Comparison of ENCODE assay signal across 8 cellular contexts in the genomic region with DNA sequence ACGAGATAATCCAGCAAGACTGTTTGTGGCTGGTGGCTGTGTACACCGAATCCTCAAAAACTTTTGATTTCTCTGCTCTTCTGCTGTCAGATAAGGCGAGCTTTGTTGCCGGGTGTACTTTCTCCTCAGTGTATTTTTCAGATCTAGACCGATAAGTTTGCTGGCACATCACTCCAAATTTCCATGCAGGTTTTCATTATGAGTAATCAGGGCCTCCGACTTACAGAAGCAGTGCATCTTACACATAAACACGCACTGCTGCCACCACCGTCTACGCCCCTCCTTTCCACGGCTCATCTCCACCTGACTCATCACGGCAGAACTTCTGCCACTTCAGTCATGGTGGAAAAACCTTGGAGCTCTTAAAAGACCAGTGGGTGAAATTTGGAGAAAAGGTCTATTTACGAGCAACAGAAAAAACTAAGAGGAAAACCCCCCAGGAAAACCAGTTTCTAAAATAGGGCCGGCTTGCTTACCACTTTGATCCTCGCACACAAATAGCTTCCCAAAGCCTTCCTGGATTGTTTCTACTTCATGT. TPM values are rescaled to one million over a fixed set of nuclear protein-coding genes. Genes with fewer than 3 reads are reported as not detected.
DNase-seq lines count a peak whose midpoint lies in the region; ATAC-seq and TF ChIP-seq lines count a peak whose summit lies in the region.

No MANE protein-coding gene starts in this region.

- H3K27ac ChIP-seq in CD8-positive, alpha-beta memory T cell (ENCODE audit: low read depth, low read length): no peak overlapping the region
- H3K27ac ChIP-seq in SK-N-MC: 0 out of 2 replicates have a peak overlapping the region, but pooled peaks have one; percentile 37
- H3K27ac ChIP-seq in adrenal gland: peak overlapping the region; percentile 19 to 89 (median 66)
- no peak overlapping the region for H3K27ac ChIP-seq in ascending aorta

- intact Hi-C loops in adrenal gland (cut with DNase I) (loop anchor here (5.0 to 10.0 kb wide), 2 partner anchors 45 to 48 kb away; partner anchors contain the start of gene C2CD2 (in 1 of the 2)), left colon (cut with DNase I, micrococcal nuclease) (no loop called here), ascending aorta (cut with DNase I) (no loop called here)

- 41 to 63% (median 54%) methylated on average over 14 of the region's 14 CpGs for WGBS in adrenal gland, 4 donors

- TF ChIP-seq CTCF in adrenal gland (IDR thresholded peaks at IDR 0.05) (no peak), ascending aorta (IDR thresholded peaks at IDR 0.05) (no peak)

- peak; percentile 55 for ATAC-seq in GM21737 (IDR thresholded peaks at IDR 0.05; ENCODE audit: unreplicated experiment)
- ATAC-seq in left colon: no peak

- no peak overlapping the region for H3K4me3 ChIP-seq in CD8-positive, alpha-beta memory T cell (ENCODE audit: low read length)
- H3K4me3 ChIP-seq in SK-N-MC (no peak overlapping the region), adrenal gland (no peak overlapping the region), ascending aorta (no peak overlapping the region)

- no peaks in the 10 kb centered on the region for H3K27me3 ChIP-seq in CD8-positive, alpha-beta memory T cell (ENCODE audit: insufficient read depth, low read length, poor library complexity, severe bottlenecking)
- H3K27me3 ChIP-seq in adrenal gland: no peaks in the 10 kb centered on the region
- no peaks in the 10 kb centered on the region for H3K27me3 ChIP-seq in ascending aorta

- no peak overlapping the region for H3K9ac ChIP-seq in SK-N-MC (ENCODE audit: insufficient read length)

- POLR2A ChIA-PET in CD8-positive, alpha-beta memory T cell (lab: Charles Lee): no interaction called here

- TF ChIP-seq POLR2A in adrenal gland (IDR thresholded peaks at IDR 0.05): peak in 1 of 2 donors; percentile 59

- H3K4me1 Mint-ChIP-seq in CD8-positive, alpha-beta memory T cell: peaks cover 16 to 46% (median 37%) of the 10 kb centered on the region in 3 donors

- H3K9me3 Mint-ChIP-seq in CD8-positive, alpha-beta memory T cell: no peaks in the 10 kb centered on the region

- H3K9me3 ChIP-seq in CD8-positive, alpha-beta memory T cell (ENCODE audit: low read length): no peaks in the 10 kb centered on the region
- no peaks in the 10 kb centered on the region for H3K9me3 ChIP-seq in SK-N-MC (ENCODE audit: low read depth, low read length)
- no peaks in the 10 kb centered on the region for H3K9me3 ChIP-seq in adrenal gland (replicated peaks in 1 of 3)
- H3K9me3 ChIP-seq in ascending aorta: no peaks in the 10 kb centered on the region

- DNase-seq in CD8-positive, alpha-beta memory T cell: no peak
- DNase-seq in SK-N-MC (ENCODE audit: low read depth, low spot score) (no peak), adrenal gland (peak; percentile 75 to 90 (median 88)), left colon (no peak), Kasumi-1 (lab: John Stamatoyannopoulos, UW) (no peak), ascending aorta (ENCODE audit: low spot score in 2 of 2) (no peak)
- peak; percentile 88 for DNase-seq in stimulated activated CD4-positive, alpha-beta T cell treated with anti-CD3 and anti-CD28 coated beads, Interleukin-15, amount 100 ng/mL, for 24 hours

- peak overlapping the region in 3 of 7 donors; percentile 39 to 63 (median 49) for H3K4me3 Mint-ChIP-seq in CD8-positive, alpha-beta memory T cell

- H3K27ac Mint-ChIP-seq in CD8-positive, alpha-beta memory T cell: peak overlapping the region in 5 of 8 donors; percentile 17 to 83 (median 41)

- CTCF ChIA-PET in CD8-positive, alpha-beta memory T cell (lab: Charles Lee): interaction anchor here (1.9 kb wide), 1 partner anchor 105 kb away, joined by 7 read pairs; no protein-coding TSS in a partner anchor

- H3K36me3 ChIP-seq in CD8-positive, alpha-beta memory T cell (ENCODE audit: insufficient read depth, low read length): peaks cover 5% of the 10 kb centered on the region
- H3K36me3 ChIP-seq in SK-N-MC (ENCODE audit: insufficient read depth, low read length) (peaks cover 69% of the 10 kb centered on the region), adrenal gland (replicated peaks in 1 of 2) (no peaks in the 10 kb centered on the region), ascending aorta (peaks cover 0 to 18% of the 10 kb centered on the region in 2 donors)

- no peaks in the 10 kb centered on the region for H3K27me3 Mint-ChIP-seq in CD8-positive, alpha-beta memory T cell

- peaks cover 3 to 43% (median 20%) of the 10 kb centered on the region in 3 donors for H3K36me3 Mint-ChIP-seq in CD8-positive, alpha-beta memory T cell

- H3K4me1 ChIP-seq in CD8-positive, alpha-beta memory T cell (ENCODE audit: insufficient read depth, low read length): peaks cover 4% of the 10 kb centered on the region
- H3K4me1 ChIP-seq in adrenal gland (replicated peaks in 1 of 2) (peaks cover 11 to 18% of the 10 kb centered on the region in 2 donors), ascending aorta (peaks cover 0 to 3% of the 10 kb centered on the region in 2 donors)

RNA-seq across cellular contexts. Expression of gene ZBTB21, which starts 7.7 kb away (rescaled TPM):
- 10 to 100 TPM; 39.0 to 43.6 TPM for total RNA-seq in CD8-positive, alpha-beta memory T cell
- polyA plus RNA-seq in CD8-positive, alpha-beta memory T cell: 5.9 TPM
- 10 to 100 TPM; 11.0 to 39.1 (median 22.5) TPM for total RNA-seq in adrenal gland
- 10 to 100 TPM in 1 of 3 donors, 1 to 10 TPM in 2; 6.8 to 10.2 (median 7.6) TPM for polyA plus RNA-seq in adrenal gland
- total RNA-seq in left colon: 10 to 100 TPM; 15.1 to 15.2 TPM
- 11.1 TPM for total RNA-seq in ascending aorta

RNA-seq across cellular contexts. Expression of gene C2CD2, which starts 48.7 kb away (rescaled TPM):
- total RNA-seq in CD8-positive, alpha-beta memory T cell: 1 to 10 TPM; 4.3 to 5.0 TPM
- 2.3 TPM for polyA plus RNA-seq in CD8-positive, alpha-beta memory T cell
- 100 to 1,000 TPM; 233 to 439 (median 302) TPM for total RNA-seq in adrenal gland
- 100 to 1,000 TPM; 175 to 284 (median 180) TPM for polyA plus RNA-seq in adrenal gland
- total RNA-seq in left colon: 10 to 100 TPM; 13.5 to 17.7 TPM
- 45.0 TPM for total RNA-seq in ascending aorta

Comparison
In these comparisons a context has a peak if more than half of its experiments do, and no peak if none do; other contexts are left out.
1. DNase-seq: peak in adrenal gland (7 of 7) and stimulated activated CD4-positive, alpha-beta T cell treated with anti-CD3 and anti-CD28 coated beads, Interleukin-15, amount 100 ng/mL, for 24 hours (single experiment); none in CD8-positive, alpha-beta memory T cell (0 of 5), SK-N-MC (single experiment), left colon (0 of 2), Kasumi-1 (0 of 2) and ascending aorta (0 of 2).
2. H3K27ac ChIP-seq: peak in SK-N-MC (single experiment) and adrenal gland (5 of 5); none in CD8-positive, alpha-beta memory T cell (single experiment) and ascending aorta (0 of 2).
3. intact Hi-C loops: an anchor here in adrenal gland (5.0 to 10.0 kb wide); none called in left colon and ascending aorta.